Comparison of ENCODE assay signal across 17 cellular contexts in the genomic region with DNA sequence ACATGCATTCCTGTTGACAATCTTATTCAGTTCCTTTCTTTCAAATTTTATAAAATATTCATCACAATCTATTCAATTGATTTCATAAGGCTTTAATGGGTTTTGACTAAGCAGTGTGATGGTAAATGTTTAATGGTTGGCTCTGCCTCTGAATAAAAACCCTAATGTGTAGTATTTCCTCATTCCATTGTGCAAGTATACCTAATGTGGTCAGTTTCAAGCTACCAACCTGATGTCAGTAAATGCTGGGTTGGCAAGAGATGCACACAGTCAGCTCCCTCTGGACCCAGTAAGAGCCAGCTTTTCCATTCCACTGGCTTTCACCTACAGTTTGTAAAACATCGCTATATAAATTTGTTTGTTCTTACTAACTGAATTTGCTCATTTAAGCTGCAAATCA.
"Had no signal": no experiment of that assay in that cellular context is flagged by ENCODE, and none has a peak within 500 bp of the region (broad histone marks: within the 10 kb centered on the region; RNA-seq: fewer than 3 reads in every experiment).

No MANE protein-coding gene starts in this region.

- ATAC-seq: activated CD8-positive, alpha-beta T cell treated with anti-CD3 and anti-CD28 coated beads, Interleukin-2, amount 10 ng/mL, durations not matched to agents 7 days and 5 days; heart right ventricle; left lobe of liver; mucosa of descending colon; naive thymus-derived CD4-positive, alpha-beta T cell had no signal

- DNase-seq: activated CD4-positive, alpha-beta T cell treated with anti-CD3 and anti-CD28 coated beads, Interleukin-2, amount 10 ng/mL, durations not matched to agents 24 days and 14 days; activated CD4-positive, CD25-positive, alpha-beta regulatory T cell; activated CD8-positive, alpha-beta memory T cell treated with anti-CD3 and anti-CD28 coated beads, Interleukin-2, amount 50 U/mL, for 4 hours; activated CD8-positive, alpha-beta T cell treated with anti-CD3 and anti-CD28 coated beads, Interleukin-2, amount 10 ng/mL, durations not matched to agents 7 days and 5 days; activated gamma-delta T cell treated with Interleukin-2 at 50 U/mL for 16 hours; activated naive CD8-positive, alpha-beta T cell treated with anti-CD3 and anti-CD28 coated beads for 36 hours; activated T-cell treated with anti-CD3 and anti-CD28 coated beads, Interleukin-2, amount 50 U/mL, for 48 hours; effector CD8-positive, alpha-beta T cell; heart right ventricle; mucosa of descending colon; naive thymus-derived CD4-positive, alpha-beta T cell; stimulated activated CD4-positive, alpha-beta T cell treated with anti-CD3 and anti-CD28 coated beads, Interleukin-15, amount 100 ng/mL, for 24 hours; stimulated activated CD4-positive, alpha-beta T cell treated with anti-CD3 and anti-CD28 coated beads, Interleukin-4, amount 100 ng/mL, for 24 hours; stimulated activated naive CD4-positive, alpha-beta T cell; SW 1271; tibial artery had no signal
